In genomic region chr2:25954199-25954752, GRCh38 we compare ENCODE assay signal across 13 cellular contexts. TPM values are rescaled to one million over a fixed set of nuclear protein-coding genes. Genes with fewer than 3 reads are reported as not detected.
DNase-seq lines count a peak whose midpoint lies in the region; ATAC-seq, FAIRE-seq and TF ChIP-seq lines count a peak whose summit lies in the region.
"Had no signal": no experiment of that assay in that cellular context is flagged by ENCODE, and none has a peak within 500 bp of the region (broad histone marks: within the 10 kb centered on the region; RNA-seq: fewer than 3 reads in every experiment).

No MANE protein-coding gene starts in this region.

- no peak overlapping the region for H2BK5ac ChIP-seq in H9 (ENCODE audit: insufficient read length, low read length)

- intact Hi-C loops in K562 (cut with micrococcal nuclease) = loop anchor here (5.0 kb wide), 1 partner anchor 513 kb away; no protein-coding TSS in a partner anchor

- H4K8ac ChIP-seq in H9 (replicated peaks; ENCODE audit: insufficient read length, low read depth, low read length) = no peak overlapping the region

- no peak overlapping the region for H2AK5ac ChIP-seq in H9 (ENCODE audit: insufficient read length, low read length)

- H3K36me3 Mint-ChIP-seq in H9 (ENCODE audit: insufficient read depth in 1 of 3, low read depth in 3 of 3) = peaks cover 2 to 23% (median 18%) of the 10 kb centered on the region in 3 experiments; a peak in 5 of 7 replicates
- H3K36me3 Mint-ChIP-seq in neural progenitor cell = peaks cover 13% of the 10 kb centered on the region

- DNase-seq in ELF-1 (ENCODE audit: low read depth, low spot score) = peak; percentile 86
- DNase-seq in H9 = peak; percentile 65
- DNase-seq in K562 (ENCODE audit: extremely low read depth in 1 of 4, low spot score in 3 of 4) = peak in 2 of 4 experiments; percentile 16 to 30
- DNase-seq in neural progenitor cell (ENCODE audit: low spot score) = peak; percentile 61
- no peak for DNase-seq in occipital lobe (lab: John Stamatoyannopoulos, UW)
- DNase-seq: AML-193, COR-L47, NCI-H187 treated with DMSO at 0.1 percent for 48 hours, NCI-H2171 treated with DMSO at 0.1 percent for 48 hours had no signal

- CTCF ChIA-PET in K562 (lab: Yijun Ruan, JAX; ENCODE audit: low intra/inter-chr PET ratio) = interaction anchor here (0.7 to 1.7 kb wide), 3 partner anchors 188 to 587 kb away, joined by 3 to 5 read pairs (median 4); no protein-coding TSS in a partner anchor

- no peaks in the 10 kb centered on the region for H3K79me1 ChIP-seq in H9 (ENCODE audit: insufficient read depth, low read depth, low read length, poor library complexity, severe bottlenecking)

- no peak for TF ChIP-seq EP300 in K562 (IDR thresholded peaks at IDR 0.05; ENCODE audit: low read length)

- no peaks in the 10 kb centered on the region for H3K9me3 ChIP-seq in H9 (ENCODE audit: control insufficient read depth, low read depth, low read length)
- no peaks in the 10 kb centered on the region for H3K9me3 ChIP-seq in K562 (replicated peaks; ENCODE audit: control insufficient read depth, insufficient read depth, low read depth, low read length)
- no peaks in the 10 kb centered on the region for H3K9me3 ChIP-seq in neural progenitor cell (ENCODE audit: low read depth)

- peaks cover 5 to 8% of the 10 kb centered on the region in 2 experiments for H3K4me1 Mint-ChIP-seq in H9
- H3K4me1 Mint-ChIP-seq in neural progenitor cell = no peaks in the 10 kb centered on the region
- H3K4me1 Mint-ChIP-seq: IgD-negative memory B cell had no signal

- H3K56ac ChIP-seq in H9 (ENCODE audit: insufficient read length, low read depth, low read length) = no peak overlapping the region

- no peak overlapping the region for H2BK15ac ChIP-seq in H9 (ENCODE audit: low read depth, low read length)

- H3K14ac ChIP-seq in H9 (ENCODE audit: insufficient read depth, low read length) = no peak overlapping the region

- no peak overlapping the region for H2BK12ac ChIP-seq in H9 (ENCODE audit: insufficient read length, low read depth, low read length)

- H3K27me3 Mint-ChIP-seq in H9 (ENCODE audit: low read depth) = no peaks in the 10 kb centered on the region
- H3K27me3 Mint-ChIP-seq in neural progenitor cell (ENCODE audit: insufficient read depth, low read depth) = peaks cover 2% of the 10 kb centered on the region
- H3K27me3 Mint-ChIP-seq: IgD-negative memory B cell had no signal

- no peak overlapping the region for H2BK120ac ChIP-seq in H9 (ENCODE audit: low read depth, low read length, poor library complexity, severe bottlenecking)

- no peaks in the 10 kb centered on the region for H3K9me3 Mint-ChIP-seq in H9
- H3K9me3 Mint-ChIP-seq in neural progenitor cell = no peaks in the 10 kb centered on the region
- H3K9me3 Mint-ChIP-seq: IgD-negative memory B cell had no signal

- H3K4me1 ChIP-seq in H9 (ENCODE audit: insufficient read depth, low read length) = no peaks in the 10 kb centered on the region
- peaks cover 0 to 8% of the 10 kb centered on the region in 2 experiments; a peak in 2 of 5 replicates for H3K4me1 ChIP-seq in K562 (replicated peaks in 1 of 2; ENCODE audit: control insufficient read depth in 2 of 2, insufficient read depth in 2 of 2, low read length in 2 of 2)
- no peaks in the 10 kb centered on the region for H3K4me1 ChIP-seq in neural progenitor cell

- peaks cover 4% of the 10 kb centered on the region for H3F3A ChIP-seq in neural progenitor cell (ENCODE audit: low read depth)

- POLR2A ChIA-PET in K562 (lab: Yijun Ruan, JAX) = interaction anchor here (0.8 kb wide), 1 partner anchor 191 kb away, joined by 4 read pairs; no protein-coding TSS in a partner anchor

- no peak overlapping the region for H3T11ph ChIP-seq in H9 (ENCODE audit: low read length)

- H3K27ac ChIP-seq in H9 (ENCODE audit: insufficient read length, low read depth, low read length) = no peak overlapping the region
- no peak overlapping the region for H3K27ac ChIP-seq in K562 (ENCODE audit: extremely low read depth, low read depth, low read length)
- H3K27ac ChIP-seq in neural progenitor cell = no peak overlapping the region
- H3K27ac ChIP-seq: GM23248 had no signal

- in situ Hi-C loops in K562 (cut with MboI) = no loop called here

- H3K79me2 ChIP-seq in H9 (ENCODE audit: insufficient read depth, low read length) (no peaks in the 10 kb centered on the region), K562 (ENCODE audit: control insufficient read depth, insufficient read depth, low read length) (no peaks in the 10 kb centered on the region), neural progenitor cell (ENCODE audit: low read depth) (no peaks in the 10 kb centered on the region)

- no peak overlapping the region for H3K4me3 Mint-ChIP-seq in H9
- H3K4me3 Mint-ChIP-seq in neural progenitor cell = no peak overlapping the region
- H3K4me3 Mint-ChIP-seq: IgD-negative memory B cell had no signal

- H3K36me3 ChIP-seq in K562 (ENCODE audit: control insufficient read depth, insufficient read depth, low read length) = no peaks in the 10 kb centered on the region
- no peaks in the 10 kb centered on the region for H3K36me3 ChIP-seq in neural progenitor cell

- no peak overlapping the region for H2AFZ ChIP-seq in H9 (ENCODE audit: low read length)
- H2AFZ ChIP-seq in K562 (ENCODE audit: low read depth, low read length) = no peak overlapping the region
- no peak overlapping the region for H2AFZ ChIP-seq in neural progenitor cell (replicated peaks)
- H2AFZ ChIP-seq: GM23248 had no signal

- no peak overlapping the region for H2BK20ac ChIP-seq in H9 (ENCODE audit: low read depth, low read length, poor library complexity, severe bottlenecking)

- H3K9ac ChIP-seq in H9 (ENCODE audit: extremely low read depth, insufficient read length, low read length) (no peak overlapping the region), K562 (ENCODE audit: insufficient read depth in 1 of 2, low read depth in 2 of 2, low read length in 2 of 2) (peak overlapping the region in 1 of 2 experiments; percentile 61; a peak in 1 of 4 replicates), neural progenitor cell (no peak overlapping the region)
- H3K9ac ChIP-seq: GM23248 had no signal

- H4K91ac ChIP-seq in H9 (ENCODE audit: insufficient read length, low read depth, low read length) = no peak overlapping the region

- peaks cover 3% of the 10 kb centered on the region for H3K9me1 ChIP-seq in K562 (ENCODE audit: control insufficient read depth, insufficient read depth, low read length)

- no peak for TF ChIP-seq POLR2A in K562 (conservative IDR thresholded peaks at IDR 0.05)

- WGBS in H9 (ENCODE audit: extremely low coverage, insufficient read length, low lambda C conversion rate) = no CpG with 5 or more reads among the region's 21 CpGs
- whole genome bisulfite sequencing in K562 (ENCODE audit: insufficient coverage, low coverage, missing lambda C conversion rate) = 56% methylated on average over 17 of the region's 21 CpGs

- no peak overlapping the region for H3K18ac ChIP-seq in H9 (ENCODE audit: insufficient read length, low read depth, low read length)

- H3K4me2 ChIP-seq in H9 (ENCODE audit: insufficient read depth, insufficient read length, low read length) (no peak overlapping the region), K562 (ENCODE audit: insufficient read depth, low read length) (no peak overlapping the region), neural progenitor cell (no peak overlapping the region)

- no peak overlapping the region for H3K23ac ChIP-seq in H9 (ENCODE audit: insufficient read length, low read depth, low read length)

- H3K4ac ChIP-seq in H9 (ENCODE audit: low read depth, low read length) = no peak overlapping the region

- TF ChIP-seq RAD21 in K562 (CRISPR knock-in tag; conservative IDR thresholded peaks at IDR 0.05 in 1 of 2, IDR thresholded peaks at IDR 0.05 in 1 of 2) = no peak

- peak overlapping the region in 2 of 3 experiments; percentile 83; a peak in 4 of 7 replicates for H3K27ac Mint-ChIP-seq in H9
- H3K27ac Mint-ChIP-seq in neural progenitor cell = no peak overlapping the region
- H3K27ac Mint-ChIP-seq: IgD-negative memory B cell had no signal

- H4K20me1 ChIP-seq in H9 (ENCODE audit: control insufficient read depth, insufficient read depth, insufficient read length) (no peaks in the 10 kb centered on the region), K562 (replicated peaks; ENCODE audit: control insufficient read depth, insufficient read depth, low read length) (peaks cover 10% of the 10 kb centered on the region; the same call in 1 of the 2 replicates), neural progenitor cell (ENCODE audit: low read depth) (no peaks in the 10 kb centered on the region)

- H3K27me3 ChIP-seq in H9 (ENCODE audit: insufficient read depth, low read length) = no peaks in the 10 kb centered on the region
- no peaks in the 10 kb centered on the region for H3K27me3 ChIP-seq in K562 (ENCODE audit: control insufficient read depth in 2 of 2, insufficient read depth in 2 of 2, low read length in 2 of 2)
- H3K27me3 ChIP-seq in neural progenitor cell = no peaks in the 10 kb centered on the region

- no peak for FAIRE-seq in K562 (lab: Jason Lieb, UNC)

- no peak overlapping the region for H4K5ac ChIP-seq in H9 (ENCODE audit: insufficient read length, low read depth, low read length)

- H3K23me2 ChIP-seq in H9 (ENCODE audit: insufficient read length, low read depth, low read length, poor library complexity, severe bottlenecking) = no peaks in the 10 kb centered on the region

- TF ChIP-seq CTCF in H9 (conservative IDR thresholded peaks at IDR 0.05) = no peak
- TF ChIP-seq CTCF in K562 (IDR thresholded peaks at IDR 0.05 in 2 of 3, conservative IDR thresholded peaks at IDR 0.05 in 1 of 3; ENCODE audit: insufficient read depth in 2 of 3, low read depth in 1 of 3, low read length in 3 of 3) = no peak
- TF ChIP-seq CTCF in neural progenitor cell (IDR thresholded peaks at IDR 0.05) = no peak

- H3K4me3 ChIP-seq in K562 (no peak overlapping the region), neural progenitor cell (no peak overlapping the region)
- H3K4me3 ChIP-seq: GM23248 had no signal

- no TSS peak for BruUV-seq in K562 (replicated peaks; lab: Mats Ljungman, UMichigan)

- peak; percentile 56; the same call in 2 of the 3 replicates for ATAC-seq in K562
- no peak for ATAC-seq in HG02678 (IDR thresholded peaks at IDR 0.05; ENCODE audit: unreplicated experiment)
- ATAC-seq in GM19463 (IDR thresholded peaks at IDR 0.05; ENCODE audit: unreplicated experiment) = no peak

RNA-seq across cellular contexts. Expression of gene KIF3C, which starts 28.0 kb away (rescaled TPM):
- 35.2 and 41.4 TPM in 2 replicates for total RNA-seq in H9 (2021)
- 12.0 and 22.8 TPM in 2 replicates for total RNA-seq in K562 (2011; cell fraction: chromatin; rRNA removed; ENCODE audit: low replicate concordance)
- total RNA-seq in K562 (2011; cell fraction: nucleolus; rRNA removed) = 10.4 and 12.0 TPM in 2 replicates
- total RNA-seq in K562 (2011; cell fraction: nucleoplasm; rRNA removed) = 8.7 and 9.9 TPM in 2 replicates
- total RNA-seq in K562 (2014; rRNA removed) = 3.3 and 5.9 TPM in 2 replicates
- 1.9 and 2.1 TPM in 2 replicates for total RNA-seq in K562 (2014; rRNA removed; fragmentation: Illumina TruSeq; extraction: Trizol)
- total RNA-seq in K562 (2015; rRNA removed; fragmentation: Illumina TruSeq; extraction: Trizol) = 1.6 and 1.8 TPM in 2 replicates
- total RNA-seq in K562 (2021) = 6.1 and 6.7 TPM in 2 replicates
- 3.1 and 3.3 TPM in 2 replicates for polyA plus RNA-seq in K562 (2011; rRNA removed)
- polyA plus RNA-seq in K562 (2011; cell fraction: cytosol; rRNA removed) = 3.2 and 3.9 TPM in 2 replicates
- polyA plus RNA-seq in K562 (2011; cell fraction: nucleus; rRNA removed) = 2.2 and 3.3 TPM in 2 replicates
- polyA plus RNA-seq in K562 (2012) = 4.8 and 6.5 TPM in 2 replicates
- polyA plus RNA-seq in K562 (2014; fragmentation: Illumina TruSeq; extraction: Trizol) = 4.0 and 5.0 TPM in 2 replicates
- polyA plus RNA-seq in K562 (2014; fragmentation: Nextera tagmentation; extraction: Ambion mirVana) = under 1 TPM; 0.69 to 0.88 TPM
- polyA plus RNA-seq in K562 (2014; rRNA removed) = 3.3 and 3.4 TPM in 2 replicates
- 3.7 and 6.1 TPM in 2 replicates for polyA minus RNA-seq in K562 (2011; rRNA and poly(A)+ RNA removed)
- polyA minus RNA-seq in K562 (2011; cell fraction: cytosol; rRNA and poly(A)+ RNA removed) = 4.3 and 4.5 TPM in 2 replicates
- polyA minus RNA-seq in K562 (2011; cell fraction: nucleus; rRNA and poly(A)+ RNA removed) = 4.4 and 7.3 TPM in 2 replicates
- 13.2 and 25.9 TPM in 2 replicates for total RNA-seq in neural progenitor cell (ENCODE audit: low replicate concordance)
- 94.2 TPM for total RNA-seq in occipital lobe
